In the genomic region with DNA sequence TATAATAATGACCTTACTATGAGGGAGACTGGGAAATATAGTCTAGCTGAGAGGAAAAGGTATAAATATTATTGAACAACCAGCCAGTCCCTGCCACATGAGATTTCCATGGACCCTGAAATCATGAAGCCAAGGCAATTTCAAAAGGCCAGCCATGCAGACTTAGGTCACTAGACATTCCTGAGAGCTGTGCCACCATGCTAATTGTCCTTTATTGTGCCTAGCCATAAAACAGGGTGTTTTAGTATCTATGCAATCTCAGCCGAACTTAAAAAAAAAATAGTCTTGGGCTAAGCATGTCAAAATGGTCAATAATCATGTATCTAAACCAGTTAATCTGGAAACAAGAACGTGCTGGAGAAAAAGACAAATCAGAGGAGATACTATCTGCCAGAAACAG, we compare ENCODE assay signal across 26 cellular contexts.
A peak's percentile ranks its signal among the peaks of the same experiment; 100 is the strongest.
DNase-seq lines count a peak whose midpoint lies in the region; ATAC-seq, FAIRE-seq and TF ChIP-seq lines count a peak whose summit lies in the region.
"Had no signal": no experiment of that assay in that cellular context is flagged by ENCODE, and none has a peak within 500 bp of the region (broad histone marks: within the 10 kb centered on the region; RNA-seq: fewer than 3 reads in every experiment).

No MANE protein-coding gene starts in this region.

- DNase-seq in left colon (no peak), small intestine (peak; percentile 19), posterior cingulate gyrus (no peak), mesothelial cell of epicardium (ENCODE audit: low spot score in 2 of 2, unreplicated experiment in 2 of 2) (no peak)
- DNase-seq: 8988T; ACHN; BE2C; C1 segment of cervical spinal cord; CD4-positive, alpha-beta memory T cell; CD4-positive, CD25-positive, alpha-beta regulatory T cell; CD8-positive, alpha-beta memory T cell; COR-L47; DMS 273 treated with DMSO at 0.1 percent for 48 hours; DMS153; DMS53; DMS79; DND-41; EL; GDM1 had no signal

- peaks cover 8% of the 10 kb centered on the region for H3K9me3 Mint-ChIP-seq in mesothelial cell of epicardium
- H3K9me3 Mint-ChIP-seq: CD4-positive, alpha-beta memory T cell; CD8-positive, alpha-beta memory T cell had no signal

- H3K4me1 ChIP-seq in small intestine (ENCODE audit: control insufficient read depth in 2 of 2, insufficient read depth in 1 of 2, low read depth in 1 of 2, low read length in 1 of 2) = peaks cover 1 to 4% of the 10 kb centered on the region in 2 donors
- H3K4me1 ChIP-seq: BE2C, BLaER1 had no signal

- H3K9me3 ChIP-seq in small intestine (ENCODE audit: control insufficient read depth, low read depth) = no peaks in the 10 kb centered on the region
- H3K9me3 ChIP-seq: BE2C, BLaER1 had no signal

- no peaks in the 10 kb centered on the region for H3K27me3 Mint-ChIP-seq in mesothelial cell of epicardium (ENCODE audit: low read depth)
- H3K27me3 Mint-ChIP-seq: CD4-positive, CD25-positive, alpha-beta regulatory T cell; CD8-positive, alpha-beta memory T cell had no signal

- WGBS in small intestine, 3 donors = 11 to 54% (median 29%) methylated on average over 2 of the region's 2 CpGs

- H3K4me3 ChIP-seq in small intestine (ENCODE audit: low read depth in 1 of 2, low read length in 2 of 2) = no peak overlapping the region
- H3K4me3 ChIP-seq: BLaER1, GM12878 had no signal

- TF ChIP-seq CTCF in mesothelial cell of epicardium (IDR thresholded peaks at IDR 0.05; ENCODE audit: unreplicated experiment) = no peak

- intact Hi-C loops in left colon (cut with DNase I, micrococcal nuclease) = no loop called here
- intact Hi-C loops in posterior cingulate gyrus (cut with DNase I) = no loop called here

- no peaks in the 10 kb centered on the region for H3K36me3 Mint-ChIP-seq in mesothelial cell of epicardium
- H3K36me3 Mint-ChIP-seq: CD14-positive monocyte; CD4-positive, alpha-beta memory T cell; CD4-positive, CD25-positive, alpha-beta regulatory T cell; CD8-positive, alpha-beta memory T cell had no signal

- no peak overlapping the region for H3K4me3 Mint-ChIP-seq in mesothelial cell of epicardium
- H3K4me3 Mint-ChIP-seq: CD14-positive monocyte; CD4-positive, alpha-beta memory T cell; CD4-positive, CD25-positive, alpha-beta regulatory T cell; CD8-positive, alpha-beta memory T cell had no signal

- no peak overlapping the region for H3K27ac ChIP-seq in small intestine (ENCODE audit: low read depth in 1 of 2, low read length in 1 of 2)
- H3K27ac ChIP-seq: BLaER1 had no signal

- H3K36me3 ChIP-seq in small intestine (ENCODE audit: control insufficient read depth in 2 of 2, insufficient read depth in 2 of 2, low read length in 2 of 2) = no peaks in the 10 kb centered on the region
- H3K36me3 ChIP-seq: BE2C, BLaER1 had no signal

- H3K4me1 Mint-ChIP-seq in mesothelial cell of epicardium = no peaks in the 10 kb centered on the region
- H3K4me1 Mint-ChIP-seq: CD14-positive monocyte; CD4-positive, alpha-beta memory T cell; CD4-positive, CD25-positive, alpha-beta regulatory T cell; CD8-positive, alpha-beta memory T cell had no signal

- H3K27me3 ChIP-seq in small intestine (ENCODE audit: control insufficient read depth in 2 of 2, insufficient read depth in 2 of 2, low read length in 2 of 2) = no peaks in the 10 kb centered on the region
- H3K27me3 ChIP-seq: BE2C, BLaER1 had no signal

- ATAC-seq in left colon (peak; percentile 89), HG02852 (IDR thresholded peaks at IDR 0.05; ENCODE audit: unreplicated experiment) (no peak)
- ATAC-seq: GM12878 had no signal

- FAIRE-seq in small intestine (lab: Jason Lieb, UNC) = no peak
- FAIRE-seq: A204.1, GM12878, GM12892, GM18507 had no signal

- no peak overlapping the region for H3K27ac Mint-ChIP-seq in mesothelial cell of epicardium
- H3K27ac Mint-ChIP-seq: CD14-positive monocyte; CD4-positive, alpha-beta memory T cell; CD4-positive, CD25-positive, alpha-beta regulatory T cell; CD8-positive, alpha-beta memory T cell had no signal
